Comparison of ENCODE assay signal across 24 cellular contexts in the genomic region with DNA sequence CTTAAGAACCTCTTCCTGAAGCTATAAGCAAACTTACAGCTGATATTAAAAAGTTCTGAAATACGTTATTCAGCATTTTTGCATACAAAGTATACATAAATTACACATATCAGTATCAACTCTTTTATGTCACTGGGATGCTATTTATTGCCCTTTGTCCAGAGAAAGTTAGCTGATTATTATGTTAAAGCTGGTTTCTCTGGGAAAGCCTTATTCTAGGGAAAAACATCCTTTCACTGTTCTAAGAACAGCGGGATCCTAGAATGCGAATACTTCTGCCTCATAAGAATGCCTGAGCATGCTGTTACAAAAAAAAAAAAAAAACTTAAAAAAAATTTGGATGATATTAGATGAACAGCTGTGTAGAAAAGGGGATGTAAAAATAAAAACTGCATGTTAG.
"Had no signal": no experiment of that assay in that cellular context is flagged by ENCODE, and none has a peak within 500 bp of the region (broad histone marks: within the 10 kb centered on the region; RNA-seq: fewer than 3 reads in every experiment).

No MANE protein-coding gene starts in this region.

- DNase-seq: colonic mucosa; cortex of kidney; effector CD8-positive, alpha-beta T cell; effector memory CD8-positive, alpha-beta T cell; endodermal cell; erythroblast; esophagus squamous epithelium; foreskin fibroblast; foreskin melanocyte; gastrocnemius medialis; heart left ventricle; hypothalamus; left cardiac atrium; left lung; left ventricle myocardium superior; lower lobe of right lung; mesenchymal stem cell; mucosa of descending colon; naive B cell had no signal

- H3K27me3 ChIP-seq: colonic mucosa, esophagus squamous epithelium, gastrocnemius medialis, hepatocyte, left lung had no signal

- H3K36me3 ChIP-seq: colonic mucosa, esophagus squamous epithelium, heart left ventricle, left lung, lower lobe of right lung had no signal

- H3K4me1 Mint-ChIP-seq: endodermal cell, naive B cell had no signal

- ATAC-seq: effector memory CD8-positive, alpha-beta T cell; esophagus mucosa; gastrocnemius medialis; heart left ventricle; left cardiac atrium; left lung; left ventricle myocardium superior; lower lobe of right lung; mucosa of descending colon had no signal

- H3K27ac Mint-ChIP-seq: dendritic cell treated with granulocyte-macrophage colony-stimulating factor and Interleukin-4, amounts not matched to agents 40 ng/mL and 50 ng/mL, for 4 days; effector memory CD8-positive, alpha-beta T cell; endodermal cell; mesothelial cell of epicardium had no signal

- H3K27ac ChIP-seq: colonic mucosa, epithelial cell of prostate, esophagus squamous epithelium, gastrocnemius medialis, heart left ventricle, hepatocyte, left lung, lower lobe of right lung had no signal

- H3K27me3 Mint-ChIP-seq: dendritic cell treated with granulocyte-macrophage colony-stimulating factor and Interleukin-4, amounts not matched to agents 40 ng/mL and 50 ng/mL, for 4 days; effector memory CD8-positive, alpha-beta T cell; naive B cell had no signal

- H3K4me3 ChIP-seq: colonic mucosa, esophagus squamous epithelium, gastrocnemius medialis, heart left ventricle, hepatocyte, left lung, lower lobe of right lung, mucosa of descending colon had no signal

- H3K9me3 ChIP-seq: colonic mucosa, esophagus squamous epithelium, gastrocnemius medialis, heart left ventricle, left lung, lower lobe of right lung, mucosa of descending colon had no signal

- H3K4me3 Mint-ChIP-seq: dendritic cell treated with granulocyte-macrophage colony-stimulating factor and Interleukin-4, amounts not matched to agents 40 ng/mL and 50 ng/mL, for 4 days; effector memory CD8-positive, alpha-beta T cell; endodermal cell; mesothelial cell of epicardium had no signal

- H3K4me1 ChIP-seq: colonic mucosa, esophagus squamous epithelium, gastrocnemius medialis, heart left ventricle, left lung, lower lobe of right lung had no signal

- H3K9me3 Mint-ChIP-seq: effector memory CD8-positive, alpha-beta T cell; endodermal cell; naive B cell had no signal

- H3K36me3 Mint-ChIP-seq: mesothelial cell of epicardium, naive B cell had no signal
